18 cellular contexts compared by ENCODE assay signal in the genomic region with DNA sequence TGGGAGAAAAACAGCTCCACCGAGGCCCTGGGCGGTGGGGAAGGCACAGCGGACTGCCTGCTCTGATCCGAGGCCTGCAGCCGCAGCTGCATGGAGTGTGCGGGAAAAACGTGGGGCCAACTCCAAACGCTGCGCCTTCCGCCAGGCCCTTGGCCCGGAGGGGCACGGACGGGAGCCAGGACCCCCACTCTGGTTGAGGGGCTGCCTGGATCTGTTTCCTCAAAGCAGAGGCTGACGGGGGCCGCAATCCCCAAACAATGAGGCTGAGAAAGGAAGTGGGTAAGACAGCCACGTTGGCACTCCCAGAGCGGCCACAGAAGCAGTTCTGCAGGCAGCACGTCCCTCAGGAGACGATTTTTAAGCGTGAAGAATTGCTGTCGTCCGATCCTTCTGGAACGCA.
DNase-seq lines count a peak whose midpoint lies in the region; ATAC-seq, FAIRE-seq and TF ChIP-seq lines count a peak whose summit lies in the region.
"Had no signal": no experiment of that assay in that cellular context is flagged by ENCODE, and none has a peak within 500 bp of the region (broad histone marks: within the 10 kb centered on the region; RNA-seq: fewer than 3 reads in every experiment).

No MANE protein-coding gene starts in this region.

- H3K4ac ChIP-seq in H1 (replicated peaks; ENCODE audit: insufficient read length, low read depth, low read length) = no peak overlapping the region

- CTCF ChIA-PET in CD8-positive, alpha-beta T cell (lab: Charles Lee) = interaction anchor here (2.0 kb wide), 1 partner anchor 242 kb away, joined by 6 read pairs; no protein-coding TSS in a partner anchor
- CTCF ChIA-PET in H1 (lab: Charles Lee; ENCODE audit: partially characterized antibody) = interaction anchor here (0.8 kb wide), 1 partner anchor 32 kb away, joined by 3 read pairs; no protein-coding TSS in a partner anchor

- no peak overlapping the region for H3K56ac ChIP-seq in H1 (replicated peaks; ENCODE audit: insufficient read length, low read depth, low read length)

- no peaks in the 10 kb centered on the region for H3K27me3 Mint-ChIP-seq in CD8-positive, alpha-beta T cell (ENCODE audit: low read depth)

- no peak for TF ChIP-seq RAD21 in H1 (IDR thresholded peaks at IDR 0.05 in 1 of 2, conservative IDR thresholded peaks at IDR 0.05 in 1 of 2; ENCODE audit: low read depth in 2 of 2, low read length in 2 of 2)

- no peak overlapping the region for H2AFZ ChIP-seq in H1 (ENCODE audit: low read length)

- no peaks in the 10 kb centered on the region for H3K36me3 ChIP-seq in CD8-positive, alpha-beta T cell (ENCODE audit: insufficient read depth, low read length)
- H3K36me3 ChIP-seq in H1 (ENCODE audit: control insufficient read depth in 2 of 4, insufficient read depth in 4 of 4, low read length in 3 of 4) = no peaks in the 10 kb centered on the region
- no peaks in the 10 kb centered on the region for H3K36me3 ChIP-seq in kidney (ENCODE audit: control insufficient read depth in 1 of 2, insufficient read depth in 2 of 2, low read length in 2 of 2)
- H3K36me3 ChIP-seq in sigmoid colon = no peaks in the 10 kb centered on the region

- H2BK20ac ChIP-seq in H1 (ENCODE audit: low read length) = no peak overlapping the region

- H3K4me2 ChIP-seq in H1 (ENCODE audit: insufficient read depth in 1 of 2, low read depth in 2 of 2, low read length in 2 of 2) = no peak overlapping the region
- H3K4me2 ChIP-seq: GM23338 had no signal

- TF ChIP-seq EP300 in H1 (IDR thresholded peaks at IDR 0.05; ENCODE audit: borderline replicate concordance in 1 of 2, low read depth in 2 of 2, low read length in 2 of 2) = no peak
- TF ChIP-seq EP300 in sigmoid colon (IDR thresholded peaks at IDR 0.05) = no peak

- H4K20me1 ChIP-seq in H1 (replicated peaks in 1 of 2; ENCODE audit: control insufficient read depth in 1 of 2, insufficient read depth in 2 of 2, low read length in 2 of 2) = no peaks in the 10 kb centered on the region

- H3K27ac Mint-ChIP-seq in CD8-positive, alpha-beta T cell = no peak overlapping the region
- H3K27ac Mint-ChIP-seq: GM23338 had no signal

- no peaks in the 10 kb centered on the region for H3K36me3 Mint-ChIP-seq in CD8-positive, alpha-beta T cell

- H3K4me1 Mint-ChIP-seq in CD8-positive, alpha-beta T cell (ENCODE audit: low read depth) = peaks cover 17% of the 10 kb centered on the region

- TF ChIP-seq POLR2A in H1 (IDR thresholded peaks at IDR 0.05; ENCODE audit: control extremely low read depth in 1 of 2, low read depth in 2 of 2, low read length in 2 of 2) (no peak), sigmoid colon (IDR thresholded peaks at IDR 0.05) (no peak)

- H3K79me2 ChIP-seq in H1 (ENCODE audit: control insufficient read depth in 1 of 2, insufficient read depth in 2 of 2, low read length in 2 of 2) = no peaks in the 10 kb centered on the region

- no peak overlapping the region for H4K5ac ChIP-seq in H1 (ENCODE audit: insufficient read length, low read depth, low read length)

- H3K14ac ChIP-seq in H1 (ENCODE audit: insufficient read length) = no peak overlapping the region

- H3K4me3 ChIP-seq in CD8-positive, alpha-beta T cell (ENCODE audit: low read depth, low read length) = no peak overlapping the region
- no peak overlapping the region for H3K4me3 ChIP-seq in H1 (ENCODE audit: extremely low read depth in 1 of 4, insufficient read depth in 2 of 4, low read depth in 3 of 4, low read length in 4 of 4)
- H3K4me3 ChIP-seq in kidney (ENCODE audit: low read length in 2 of 2) = no peak overlapping the region
- no peak overlapping the region for H3K4me3 ChIP-seq in sigmoid colon
- H3K4me3 ChIP-seq: GM23338, SK-N-MC had no signal

- H2BK12ac ChIP-seq in H1 (ENCODE audit: low read depth, low read length) = no peak overlapping the region

- intact Hi-C loops in CD8-positive, alpha-beta T cell (cut with DNase I, micrococcal nuclease) = no loop called here
- intact Hi-C loops in kidney (cut with DNase I) (no loop called here), sigmoid colon (cut with DNase I) (no loop called here)

- no peak for TF ChIP-seq CTCF in CD8-positive, alpha-beta T cell (IDR thresholded peaks at IDR 0.05)
- TF ChIP-seq CTCF in H1 (IDR thresholded peaks at IDR 0.05; ENCODE audit: control extremely low read depth in 1 of 3, insufficient read depth in 1 of 3, low read depth in 1 of 3, low read length in 3 of 3) (no peak), kidney (IDR thresholded peaks at IDR 0.05; ENCODE audit: borderline replicate concordance, extremely low read depth, insufficient read depth) (no peak), sigmoid colon (IDR thresholded peaks at IDR 0.05) (no peak)

- H2BK5ac ChIP-seq in H1 (ENCODE audit: low read depth, low read length) = no peak overlapping the region

- peak overlapping the region; percentile 62; the same call in 1 of the 2 replicates for H4K8ac ChIP-seq in H1 (ENCODE audit: extremely low read depth, insufficient read depth, low read length)

- POLR2A ChIA-PET in CD8-positive, alpha-beta T cell (lab: Charles Lee) = no interaction called here
- POLR2A ChIA-PET in H1 (lab: Charles Lee; ENCODE audit: partially characterized antibody) = no interaction called here

- no peak overlapping the region for H3K23ac ChIP-seq in H1 (ENCODE audit: insufficient read length)

- H3K18ac ChIP-seq in H1 (ENCODE audit: extremely low read depth, low read length) = no peak overlapping the region

- H3K27ac ChIP-seq in CD8-positive, alpha-beta T cell (ENCODE audit: low read depth, low read length) = no peak overlapping the region
- H3K27ac ChIP-seq in H1 (ENCODE audit: low read depth, low read length) (no peak overlapping the region), kidney (ENCODE audit: low read depth in 2 of 2, low read length in 2 of 2) (no peak overlapping the region), sigmoid colon (no peak overlapping the region)
- H3K27ac ChIP-seq: C4-2B, SK-N-MC had no signal

- H2BK120ac ChIP-seq in H1 (replicated peaks; ENCODE audit: low read depth, low read length) = no peak overlapping the region

- H2AK5ac ChIP-seq in H1 (ENCODE audit: low read depth, low read length) = no peak overlapping the region

- H3K9ac ChIP-seq in H1 (replicated peaks in 1 of 4; ENCODE audit: extremely low read depth in 1 of 4, low read depth in 3 of 4, low read length in 3 of 4) = no peak overlapping the region
- H3K9ac ChIP-seq in kidney (ENCODE audit: low read length in 2 of 2) = no peak overlapping the region

- H3K23me2 ChIP-seq in H1 (ENCODE audit: low read depth, low read length) = no peaks in the 10 kb centered on the region; the same call in 1 of the 2 replicates

- WGBS in H1 (ENCODE audit: extremely low coverage in 1 of 2, insufficient coverage in 1 of 2, insufficient read length in 1 of 2, insufficient replicate concordance in 2 of 2, low coverage in 1 of 2, low lambda C conversion rate in 2 of 2, missing lambda C conversion rate in 1 of 2), 2 experiments = 90% methylated on average over 17 of the region's 23 CpGs; no CpG with 5 or more reads in 1 of the 2 experiments
- 84 to 85% methylated on average over 23 of the region's 23 CpGs for WGBS in sigmoid colon, 2 donors

- H3K27me3 ChIP-seq in CD8-positive, alpha-beta T cell (ENCODE audit: insufficient read depth, low read length) = no peaks in the 10 kb centered on the region
- H3K27me3 ChIP-seq in H1 (replicated peaks in 1 of 4; ENCODE audit: control insufficient read depth in 3 of 4, extremely low read depth in 1 of 4, insufficient read depth in 3 of 4, low read length in 3 of 4) (no peaks in the 10 kb centered on the region), sigmoid colon (peaks cover 0 to 21% (median 4%) of the 10 kb centered on the region in 3 donors)

- ATAC-seq in CD8-positive, alpha-beta T cell = no peak
- ATAC-seq in HG03196 (IDR thresholded peaks at IDR 0.05; ENCODE audit: unreplicated experiment) = no peak

- no peak overlapping the region for H2BK15ac ChIP-seq in H1 (ENCODE audit: low read length)

- FAIRE-seq in H1 (lab: Jason Lieb, UNC) = no peak
- no peak for FAIRE-seq in kidney (lab: Jason Lieb, UNC)
- FAIRE-seq: RCC 7860 had no signal

- H3K9me3 Mint-ChIP-seq in CD8-positive, alpha-beta T cell = no peaks in the 10 kb centered on the region
- H3K9me3 Mint-ChIP-seq: GM23338 had no signal

- no peaks in the 10 kb centered on the region for H3K4me1 ChIP-seq in CD8-positive, alpha-beta T cell (ENCODE audit: insufficient read depth, low read length)
- H3K4me1 ChIP-seq in H1 (replicated peaks in 1 of 4; ENCODE audit: control insufficient read depth in 3 of 4, insufficient read depth in 4 of 4, low read length in 3 of 4) (peaks cover 0 to 10% (median 6%) of the 10 kb centered on the region in 4 experiments; a peak in 4 of 7 replicates), kidney (ENCODE audit: control insufficient read depth in 1 of 2, insufficient read depth in 1 of 2, low read depth in 1 of 2, low read length in 2 of 2) (no peaks in the 10 kb centered on the region), sigmoid colon (no peaks in the 10 kb centered on the region)

- no peak overlapping the region for H4K91ac ChIP-seq in H1 (replicated peaks; ENCODE audit: insufficient read length, low read length)

- H3K79me1 ChIP-seq in H1 (ENCODE audit: low read depth, low read length) = no peaks in the 10 kb centered on the region; the same call in 1 of the 2 replicates

- H3K4me3 Mint-ChIP-seq in CD8-positive, alpha-beta T cell = peak overlapping the region; percentile 42
- H3K4me3 Mint-ChIP-seq: GM23338 had no signal

- peak in 1 of 7 experiments; percentile 17 for DNase-seq in CD8-positive, alpha-beta T cell
- DNase-seq in H1 (ENCODE audit: low read depth in 1 of 2, low spot score in 2 of 2) = no peak
- peak; percentile 65 for DNase-seq in kidney
- peak; percentile 57 for DNase-seq in sigmoid colon
- no peak for DNase-seq in T-helper 9 cell
- DNase-seq in GM19238 (ENCODE audit: insufficient read length, low spot score) = no peak
- DNase-seq: DMS79 treated with DMSO at 0.1 percent for 48 hours, KBM-7, NCI-H1105 treated with DMSO at 0.1 percent for 48 hours, NCI-H1694, NCI-H510A treated with DMSO at 0.1 percent for 48 hours, NCI-H774, SHP77 had no signal

- no peaks in the 10 kb centered on the region for H3K9me3 ChIP-seq in CD8-positive, alpha-beta T cell (ENCODE audit: low read length)
- no peaks in the 10 kb centered on the region for H3K9me3 ChIP-seq in H1 (ENCODE audit: insufficient read depth in 2 of 2, low read depth in 1 of 2, low read length in 1 of 2)
- H3K9me3 ChIP-seq in kidney (ENCODE audit: control insufficient read depth in 1 of 2, low read length in 2 of 2) = no peaks in the 10 kb centered on the region
- no peaks in the 10 kb centered on the region for H3K9me3 ChIP-seq in sigmoid colon

TF ChIP-seq in H1, 55 proteins besides CTCF, POLR2A, EP300 and RAD21:
- TF ChIP-seq TAF1 (IDR thresholded peaks at IDR 0.05; ENCODE audit: low read depth, low read length) (no peak), EGR1 (IDR thresholded peaks at IDR 0.05; ENCODE audit: borderline replicate concordance, low read depth, low read length) (no peak)

Comparison
In these comparisons a context has a peak if more than half of its experiments do, and no peak if none do; other contexts are left out.
1. DNase-seq: peak in kidney (single experiment) and sigmoid colon (single experiment); none in H1 (0 of 2), T-helper 9 cell (single experiment) and GM19238 (single experiment).